ENCODE assay signal across 8 cellular contexts in the genomic region with DNA sequence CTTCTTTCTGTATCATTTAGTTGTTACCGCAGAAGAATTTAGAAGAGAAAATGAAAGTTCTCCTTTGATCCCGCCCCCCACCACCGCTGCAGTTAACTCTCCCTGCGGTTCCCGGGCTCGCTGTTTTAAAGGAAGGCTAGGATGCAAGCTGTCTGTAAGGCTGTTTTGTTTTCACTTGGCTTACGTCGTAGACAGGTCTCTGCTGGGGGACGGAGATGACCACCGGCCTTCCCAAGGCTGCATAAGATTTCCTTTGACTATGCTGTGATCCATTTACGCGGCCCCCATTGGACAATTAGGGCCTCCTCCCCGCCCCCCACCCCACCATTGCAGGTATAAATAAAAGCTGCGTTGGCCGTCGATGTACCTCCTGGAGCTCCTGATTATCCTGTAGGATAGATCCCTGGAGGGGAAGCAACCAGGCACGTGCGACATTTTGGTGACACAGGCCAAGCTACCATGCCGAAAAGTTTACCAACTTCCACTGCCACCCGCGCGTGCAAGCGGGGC. TPM values are rescaled to one million over a fixed set of nuclear protein-coding genes. Genes with fewer than 3 reads are reported as not detected.
DNase-seq lines count a peak whose midpoint lies in the region; ATAC-seq and TF ChIP-seq lines count a peak whose summit lies in the region.

No MANE protein-coding gene starts in this region.

- intact Hi-C loops in CD4-positive, alpha-beta T cell (cut with DNase I, micrococcal nuclease): loop anchor here (1.0 to 10.0 kb wide), 9 partner anchors 18 to 378 kb away; partner anchors contain the start of genes IGHMBP2 (in 2 of the 2), MRPL21 (in 2 of the 2), TESMIN (in 2 of the 2) and PPP6R3 (in 1 of the 2)

- CTCF ChIA-PET in CD4-positive, alpha-beta T cell (lab: Charles Lee): interaction anchor here (0.8 to 3.7 kb wide), 12 partner anchors 8 to 93 kb away, joined by 3 to 42 read pairs (median 5); no protein-coding TSS in a partner anchor

- peaks cover 5% of the 10 kb centered on the region for H3K36me3 Mint-ChIP-seq in CD4-positive, alpha-beta T cell (ENCODE audit: low read depth)
- no peaks in the 10 kb centered on the region for H3K36me3 Mint-ChIP-seq in activated T-cell treated with anti-CD3 and anti-CD28 coated beads, Interleukin-2, amount 50 U/mL, for 4 hours (ENCODE audit: insufficient read depth)
- peaks cover 4% of the 10 kb centered on the region for H3K36me3 Mint-ChIP-seq in glutamatergic neuron (ENCODE audit: unreplicated experiment)

- ATAC-seq in CD4-positive, alpha-beta T cell (ENCODE audit: poor library complexity): peak; percentile 13
- peak in 1 of 2 donors; percentile 15 for ATAC-seq in activated T-cell treated with anti-CD3 and anti-CD28 coated beads, Interleukin-2, amount 50 U/mL, for 4 hours
- ATAC-seq in HG03469 (IDR thresholded peaks at IDR 0.05; ENCODE audit: unreplicated experiment): no peak
- no peak for ATAC-seq in GM21528 (IDR thresholded peaks at IDR 0.05; ENCODE audit: low FRiP score, unreplicated experiment)

- no peaks in the 10 kb centered on the region for H3K27me3 ChIP-seq in CD4-positive, alpha-beta T cell (ENCODE audit: control insufficient read depth, insufficient read depth, low read length)

- no peak for TF ChIP-seq CTCF in CD4-positive, alpha-beta T cell (IDR thresholded peaks at IDR 0.05)
- no peak for TF ChIP-seq CTCF in glutamatergic neuron (IDR thresholded peaks at IDR 0.05; ENCODE audit: partially characterized antibody, unreplicated experiment)

- no peak overlapping the region for H3K27ac ChIP-seq in CD4-positive, alpha-beta T cell (ENCODE audit: low read depth, low read length)

- no peaks in the 10 kb centered on the region for H3K9me3 Mint-ChIP-seq in CD4-positive, alpha-beta T cell
- no peaks in the 10 kb centered on the region for H3K9me3 Mint-ChIP-seq in activated T-cell treated with anti-CD3 and anti-CD28 coated beads, Interleukin-2, amount 50 U/mL, for 4 hours
- peaks cover 9% of the 10 kb centered on the region for H3K9me3 Mint-ChIP-seq in glutamatergic neuron (ENCODE audit: unreplicated experiment)

- POLR2A ChIA-PET in CD4-positive, alpha-beta T cell (lab: Charles Lee): interaction anchor here (0.6 to 1.7 kb wide), 11 partner anchors 10 to 1806 kb away, joined by 3 to 8 read pairs (median 4); partner anchors contain the start of gene TPCN2

- H3K9me3 ChIP-seq in CD4-positive, alpha-beta T cell (ENCODE audit: control insufficient read depth, low read length): no peaks in the 10 kb centered on the region

- DNase-seq in CD4-positive, alpha-beta T cell: peak in 8 of 10 experiments; percentile 19 to 58 (median 31)
- peak; percentile 78 for DNase-seq in M059J (ENCODE audit: low read depth)
- DNase-seq in activated T-cell treated with anti-CD3 and anti-CD28 coated beads, Interleukin-2, amount 50 U/mL, for 4 hours: peak; percentile 40
- no peak for DNase-seq in glutamatergic neuron
- peak; percentile 10 for DNase-seq in stimulated activated CD8-positive, alpha-beta memory T cell treated with anti-CD3 and anti-CD28 coated beads, Interleukin-15, amount 100 ng/mL, for 1 hour (ENCODE audit: low read depth)
- DNase-seq in NCI-H69 (lab: John Stamatoyannopoulos, UW): no peak

- H3K27me3 Mint-ChIP-seq in CD4-positive, alpha-beta T cell: no peaks in the 10 kb centered on the region
- no peaks in the 10 kb centered on the region for H3K27me3 Mint-ChIP-seq in activated T-cell treated with anti-CD3 and anti-CD28 coated beads, Interleukin-2, amount 50 U/mL, for 4 hours (ENCODE audit: low read depth)
- H3K27me3 Mint-ChIP-seq in glutamatergic neuron (ENCODE audit: unreplicated experiment): peaks cover 21% of the 10 kb centered on the region

- peaks cover 49% of the 10 kb centered on the region for H3K4me1 Mint-ChIP-seq in CD4-positive, alpha-beta T cell (ENCODE audit: low read depth)
- peaks cover 38% of the 10 kb centered on the region for H3K4me1 Mint-ChIP-seq in activated T-cell treated with anti-CD3 and anti-CD28 coated beads, Interleukin-2, amount 50 U/mL, for 4 hours (ENCODE audit: low read depth)
- peaks cover 2% of the 10 kb centered on the region for H3K4me1 Mint-ChIP-seq in glutamatergic neuron (ENCODE audit: low read depth, unreplicated experiment)

- H3K27ac Mint-ChIP-seq in CD4-positive, alpha-beta T cell: peak overlapping the region; percentile 70
- no peak overlapping the region for H3K27ac Mint-ChIP-seq in glutamatergic neuron (ENCODE audit: unreplicated experiment)

- peak overlapping the region; percentile 91 for H3K4me3 Mint-ChIP-seq in CD4-positive, alpha-beta T cell
- peak overlapping the region; percentile 84 for H3K4me3 Mint-ChIP-seq in activated T-cell treated with anti-CD3 and anti-CD28 coated beads, Interleukin-2, amount 50 U/mL, for 4 hours
- H3K4me3 Mint-ChIP-seq in glutamatergic neuron (ENCODE audit: unreplicated experiment): peak overlapping the region; percentile 44

RNA-seq across cellular contexts. Expression of gene CPT1A, which starts 1.4 kb away (rescaled TPM):
- total RNA-seq in CD4-positive, alpha-beta T cell: 10 to 100 TPM; 11.3 to 13.2 TPM
- 15.0 and 24.1 TPM in 2 replicates for total RNA-seq in M059J (2014; rRNA removed; shearing (Covaris generic))
- total RNA-seq in activated T-cell treated with anti-CD3 and anti-CD28 coated beads, Interleukin-2, amount 50 U/mL, for 4 hours: 10 to 100 TPM; 12.3 to 15.8 (median 14.2) TPM
- 4.1 TPM for total RNA-seq in glutamatergic neuron (ENCODE audit: unreplicated experiment)

Comparison
In these comparisons a context has a peak if more than half of its experiments do, and no peak if none do; other contexts are left out.
1. DNase-seq: peak in CD4-positive, alpha-beta T cell (8 of 10), M059J (single experiment), activated T-cell treated with anti-CD3 and anti-CD28 coated beads, Interleukin-2, amount 50 U/mL, for 4 hours (single experiment) and stimulated activated CD8-positive, alpha-beta memory T cell treated with anti-CD3 and anti-CD28 coated beads, Interleukin-15, amount 100 ng/mL, for 1 hour (single experiment); none in glutamatergic neuron (single experiment) and NCI-H69 (single experiment).
2. Peak in every context shown above with its lines, with median percentiles within 50 percentile points of each other: H3K4me3 Mint-ChIP-seq.